Comparison of ENCODE assay signal across 1 cellular context in the genomic region with DNA sequence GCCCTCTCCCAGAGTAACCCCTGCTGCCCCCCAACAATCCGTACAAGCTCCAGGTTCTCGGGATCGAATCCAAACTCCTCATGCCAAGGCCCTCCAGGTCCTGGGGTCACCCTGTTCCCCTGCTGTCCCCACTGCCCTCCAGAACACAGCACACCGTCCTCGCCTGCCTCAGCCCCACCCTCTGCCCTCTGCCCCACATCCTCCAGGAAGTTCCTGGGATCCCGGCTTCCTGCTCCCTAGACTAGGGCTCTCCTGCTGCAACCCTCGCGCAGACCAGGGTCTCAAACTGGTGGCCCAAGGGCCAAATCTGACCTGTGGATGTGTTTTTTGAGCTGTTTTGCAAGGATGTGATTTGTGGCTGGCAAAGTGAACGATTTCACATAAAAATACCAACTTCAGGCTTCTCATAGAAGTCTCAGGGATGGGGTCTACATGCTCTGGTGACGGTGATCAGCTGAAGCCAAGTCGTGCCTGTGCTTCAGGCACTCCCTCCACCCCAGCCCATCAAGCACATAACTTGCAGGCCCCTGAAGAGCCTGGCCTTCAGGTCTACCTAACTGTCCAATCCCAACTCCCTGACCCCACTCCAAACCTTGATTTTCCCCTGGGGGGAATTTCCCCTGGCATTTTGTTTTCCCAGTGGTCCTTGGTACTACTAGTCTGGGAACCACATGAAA.
TF ChIP-seq lines count a peak whose summit lies in the region.

No MANE protein-coding gene starts in this region.

TF ChIP-seq in HCT116, 20 proteins besides CTCF, POLR2A, EP300 and RAD21 (continued from another document):
- TF ChIP-seq CEBPB (IDR thresholded peaks at IDR 0.05; ENCODE audit: low read depth) (no peak), CBX3 (IDR thresholded peaks at IDR 0.05; ENCODE audit: low read depth) (no peak), ZFX (IDR thresholded peaks at IDR 0.05) (no peak), SRF (IDR thresholded peaks at IDR 0.05; ENCODE audit: low read depth) (no peak), YY1 (IDR thresholded peaks at IDR 0.05; ENCODE audit: extremely low read depth, insufficient replicate concordance, low read depth, low read length) (no peak), FOSL1 (IDR thresholded peaks at IDR 0.05; ENCODE audit: low read depth) (no peak)
- TF ChIP-seq, protein P1, sequence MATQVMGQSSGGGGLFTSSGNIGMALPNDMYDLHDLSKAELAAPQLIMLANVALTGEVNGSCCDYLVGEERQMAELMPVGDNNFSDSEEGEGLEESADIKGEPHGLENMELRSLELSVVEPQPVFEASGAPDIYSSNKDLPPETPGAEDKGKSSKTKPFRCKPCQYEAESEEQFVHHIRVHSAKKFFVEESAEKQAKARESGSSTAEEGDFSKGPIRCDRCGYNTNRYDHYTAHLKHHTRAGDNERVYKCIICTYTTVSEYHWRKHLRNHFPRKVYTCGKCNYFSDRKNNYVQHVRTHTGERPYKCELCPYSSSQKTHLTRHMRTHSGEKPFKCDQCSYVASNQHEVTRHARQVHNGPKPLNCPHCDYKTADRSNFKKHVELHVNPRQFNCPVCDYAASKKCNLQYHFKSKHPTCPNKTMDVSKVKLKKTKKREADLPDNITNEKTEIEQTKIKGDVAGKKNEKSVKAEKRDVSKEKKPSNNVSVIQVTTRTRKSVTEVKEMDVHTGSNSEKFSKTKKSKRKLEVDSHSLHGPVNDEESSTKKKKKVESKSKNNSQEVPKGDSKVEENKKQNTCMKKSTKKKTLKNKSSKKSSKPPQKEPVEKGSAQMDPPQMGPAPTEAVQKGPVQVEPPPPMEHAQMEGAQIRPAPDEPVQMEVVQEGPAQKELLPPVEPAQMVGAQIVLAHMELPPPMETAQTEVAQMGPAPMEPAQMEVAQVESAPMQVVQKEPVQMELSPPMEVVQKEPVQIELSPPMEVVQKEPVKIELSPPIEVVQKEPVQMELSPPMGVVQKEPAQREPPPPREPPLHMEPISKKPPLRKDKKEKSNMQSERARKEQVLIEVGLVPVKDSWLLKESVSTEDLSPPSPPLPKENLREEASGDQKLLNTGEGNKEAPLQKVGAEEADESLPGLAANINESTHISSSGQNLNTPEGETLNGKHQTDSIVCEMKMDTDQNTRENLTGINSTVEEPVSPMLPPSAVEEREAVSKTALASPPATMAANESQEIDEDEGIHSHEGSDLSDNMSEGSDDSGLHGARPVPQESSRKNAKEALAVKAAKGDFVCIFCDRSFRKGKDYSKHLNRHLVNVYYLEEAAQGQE (IDR thresholded peaks at IDR 0.05; ENCODE audit: low read depth) = no peak
- TF ChIP-seq, protein P2, sequence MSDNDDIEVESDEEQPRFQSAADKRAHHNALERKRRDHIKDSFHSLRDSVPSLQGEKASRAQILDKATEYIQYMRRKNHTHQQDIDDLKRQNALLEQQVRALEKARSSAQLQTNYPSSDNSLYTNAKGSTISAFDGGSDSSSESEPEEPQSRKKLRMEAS (IDR thresholded peaks at IDR 0.05) = no peak
